29 cellular contexts compared by ENCODE assay signal in the genomic region with DNA sequence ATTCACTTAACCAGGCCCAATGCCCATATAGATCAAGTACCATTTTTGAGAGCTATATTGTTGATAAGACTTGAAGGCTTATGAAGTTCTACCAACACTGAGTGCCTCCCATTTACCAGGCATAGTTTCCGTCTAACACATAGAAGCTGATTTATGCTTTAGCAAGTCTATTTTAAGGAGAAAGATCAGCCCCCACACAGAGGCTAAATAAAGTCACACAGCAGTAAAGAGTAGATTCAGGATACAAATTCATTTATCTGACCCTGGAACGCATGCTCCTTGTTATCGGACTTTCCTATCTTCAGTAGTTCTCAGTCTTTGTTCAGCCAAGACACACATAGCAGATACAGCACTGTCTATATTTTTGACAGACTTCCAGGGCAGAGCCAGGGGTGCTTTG. TPM values are rescaled to one million over a fixed set of nuclear protein-coding genes. Genes with fewer than 3 reads are reported as not detected.
"Had no signal": no experiment of that assay in that cellular context is flagged by ENCODE, and none has a peak within 500 bp of the region (broad histone marks: within the 10 kb centered on the region; RNA-seq: fewer than 3 reads in every experiment).

No MANE protein-coding gene starts in this region.

- H3K27me3 Mint-ChIP-seq: naive B cell; stimulated activated naive CD8-positive, alpha-beta T cell treated with anti-CD3 and anti-CD28 coated beads, Interleukin-15, Interleukin-2, amounts not matched to agents 100 ng/mL and 50 ng/mL, for 24 hours had no signal

- H2AFZ ChIP-seq: neural progenitor cell, parathyroid adenoma had no signal

- H3K27me3 ChIP-seq: neural progenitor cell, ovary, right lobe of liver, sigmoid colon, stomach, thyroid gland, tibial nerve, upper lobe of left lung, vagina had no signal

- H3K4me2 ChIP-seq: neural progenitor cell had no signal

- DNase-seq: naive B cell; naive thymus-derived CD8-positive, alpha-beta T cell; occipital lobe; ovary; posterior cingulate gyrus; right cardiac atrium; right lobe of liver; sigmoid colon; small intestine; stimulated activated CD4-positive, alpha-beta T cell treated with anti-CD3 and anti-CD28 coated beads, Interleukin-15, amount 100 ng/mL, for 24 hours; stimulated activated CD4-positive, alpha-beta T cell treated with anti-CD3 and anti-CD28 coated beads, Interleukin-2, amount 100 ng/mL, for 24 hours; stimulated activated CD4-positive, alpha-beta T cell treated with anti-CD3 and anti-CD28 coated beads, Interleukin-2, amount 100 ng/mL, for 48 hours; stimulated activated CD4-positive, alpha-beta T cell treated with anti-CD3 and anti-CD28 coated beads, Interleukin-4, amount 100 ng/mL, for 24 hours; stimulated activated naive B cell treated with anti-CD40 and anti-IgM and Interleukin-4, amounts not matched to agents 10 μg/mL and 1 μg/mL and 100 μg/mL, for 72 hours; stimulated activated naive CD4-positive, alpha-beta T cell treated with Interleukin-2 at 50 U/mL for 16 hours; stomach; thyroid gland; trophoblast cell; upper lobe of left lung had no signal

- ATAC-seq: naive thymus-derived CD8-positive, alpha-beta T cell; natural killer cell treated with Interleukin-12 subunit alpha and Interleukin-12 subunit beta and Interleukin-15 and Interleukin-18, amount 100 ng/mL, for 72 hours; right cardiac atrium; stimulated activated effector memory CD8-positive, alpha-beta T cell treated with anti-CD3 and anti-CD28 coated beads, Interleukin-12 subunit alpha, Interleukin-12 subunit beta, amount 100 ng/mL, for 72 hours; stimulated activated naive B cell treated with anti-CD40 and anti-IgM and Interleukin-4, amounts not matched to agents 10 μg/mL and 1 μg/mL and 100 μg/mL, for 72 hours had no signal

- H3K4me1 Mint-ChIP-seq: naive B cell; naive thymus-derived CD8-positive, alpha-beta T cell; stimulated activated effector memory CD8-positive, alpha-beta T cell treated with anti-CD3 and anti-CD28 coated beads, Interleukin-12 subunit alpha, Interleukin-12 subunit beta, amount 100 ng/mL, for 72 hours; stimulated activated naive B cell treated with anti-CD40 and anti-IgM and Interleukin-4, amounts not matched to agents 10 μg/mL and 1 μg/mL and 100 μg/mL, for 72 hours had no signal

- H3K9me3 Mint-ChIP-seq: natural killer cell treated with Interleukin-12 subunit alpha and Interleukin-12 subunit beta and Interleukin-15 and Interleukin-18, amount 100 ng/mL, for 72 hours; neural progenitor cell; stimulated activated effector memory CD8-positive, alpha-beta T cell treated with anti-CD3 and anti-CD28 coated beads, Interleukin-12 subunit alpha, Interleukin-12 subunit beta, amount 100 ng/mL, for 72 hours; stimulated activated naive CD8-positive, alpha-beta T cell treated with anti-CD3 and anti-CD28 coated beads, Interleukin-15, Interleukin-2, amounts not matched to agents 100 ng/mL and 50 ng/mL, for 24 hours had no signal

- H3K4me3 ChIP-seq: neural progenitor cell, ovary, prostate gland, right lobe of liver, sigmoid colon, stomach, thoracic aorta, thyroid gland, tibial nerve, upper lobe of left lung, vagina had no signal

- H3K36me3 ChIP-seq: neural progenitor cell, ovary, prostate gland, right lobe of liver, sigmoid colon, stomach, thoracic aorta, thyroid gland, tibial nerve, upper lobe of left lung, vagina had no signal

- H3K4me3 Mint-ChIP-seq: naive B cell; naive thymus-derived CD8-positive, alpha-beta T cell; natural killer cell treated with Interleukin-12 subunit alpha and Interleukin-12 subunit beta and Interleukin-15 and Interleukin-18, amount 100 ng/mL, for 72 hours; neural progenitor cell; stimulated activated effector memory CD8-positive, alpha-beta T cell treated with anti-CD3 and anti-CD28 coated beads, Interleukin-12 subunit alpha, Interleukin-12 subunit beta, amount 100 ng/mL, for 72 hours; stimulated activated naive B cell treated with anti-CD40 and anti-IgM and Interleukin-4, amounts not matched to agents 10 μg/mL and 1 μg/mL and 100 μg/mL, for 72 hours; stimulated activated naive CD8-positive, alpha-beta T cell treated with anti-CD3 and anti-CD28 coated beads, Interleukin-15, Interleukin-2, amounts not matched to agents 100 ng/mL and 50 ng/mL, for 24 hours had no signal

- H3K36me3 Mint-ChIP-seq: naive B cell; naive thymus-derived CD8-positive, alpha-beta T cell; natural killer cell treated with Interleukin-12 subunit alpha and Interleukin-12 subunit beta and Interleukin-15 and Interleukin-18, amount 100 ng/mL, for 72 hours; neural progenitor cell; stimulated activated effector memory CD8-positive, alpha-beta T cell treated with anti-CD3 and anti-CD28 coated beads, Interleukin-12 subunit alpha, Interleukin-12 subunit beta, amount 100 ng/mL, for 72 hours; stimulated activated naive B cell treated with anti-CD40 and anti-IgM and Interleukin-4, amounts not matched to agents 10 μg/mL and 1 μg/mL and 100 μg/mL, for 72 hours had no signal

- H3K27ac ChIP-seq: neural progenitor cell, ovary, parathyroid adenoma, prostate gland, sigmoid colon, stomach, thoracic aorta, thyroid gland, tibial nerve, upper lobe of left lung, vagina had no signal

- H3K79me2 ChIP-seq: parathyroid adenoma had no signal

- H3K4me1 ChIP-seq: neural progenitor cell, parathyroid adenoma, prostate gland, sigmoid colon, stomach, thyroid gland, tibial nerve, upper lobe of left lung, vagina had no signal

- H3K27ac Mint-ChIP-seq: naive thymus-derived CD8-positive, alpha-beta T cell; natural killer cell treated with Interleukin-12 subunit alpha and Interleukin-12 subunit beta and Interleukin-15 and Interleukin-18, amount 100 ng/mL, for 72 hours; neural progenitor cell; stimulated activated effector memory CD8-positive, alpha-beta T cell treated with anti-CD3 and anti-CD28 coated beads, Interleukin-12 subunit alpha, Interleukin-12 subunit beta, amount 100 ng/mL, for 72 hours; stimulated activated naive B cell treated with anti-CD40 and anti-IgM and Interleukin-4, amounts not matched to agents 10 μg/mL and 1 μg/mL and 100 μg/mL, for 72 hours; stimulated activated naive CD8-positive, alpha-beta T cell treated with anti-CD3 and anti-CD28 coated beads, Interleukin-15, Interleukin-2, amounts not matched to agents 100 ng/mL and 50 ng/mL, for 24 hours had no signal

RNA-seq across cellular contexts. Expression of a gene that starts 34.3 kb away (rescaled TPM):
- total RNA-seq: naive thymus-derived CD8-positive, alpha-beta T cell; natural killer cell treated with Interleukin-12 subunit alpha and Interleukin-12 subunit beta and Interleukin-15 and Interleukin-18, amount 100 ng/mL, for 72 hours had no signal
- polyA plus RNA-seq: naive thymus-derived CD8-positive, alpha-beta T cell; neural cell had no signal
